14 cellular contexts compared by ENCODE assay signal in the genomic region with DNA sequence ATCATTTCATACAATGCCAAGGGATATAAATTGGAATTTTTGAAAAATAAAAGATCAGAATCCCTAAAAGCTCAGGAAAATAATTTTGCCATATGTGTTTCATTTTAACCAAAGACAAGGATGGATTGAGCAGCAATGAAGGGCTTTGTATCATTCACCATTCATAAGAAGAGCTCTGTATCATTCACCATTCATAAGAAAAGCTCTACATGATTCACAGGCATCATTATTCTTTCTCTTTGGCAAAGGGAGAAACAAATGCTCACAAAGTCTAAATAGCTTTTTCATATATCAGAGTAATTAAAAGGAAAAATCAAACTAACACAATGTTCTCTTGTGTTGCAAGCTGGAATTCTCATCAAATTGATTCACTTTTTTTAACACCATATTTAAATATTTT.
DNase-seq lines count a peak whose midpoint lies in the region.
"Had no signal": no experiment of that assay in that cellular context is flagged by ENCODE, and none has a peak within 500 bp of the region (broad histone marks: within the 10 kb centered on the region; RNA-seq: fewer than 3 reads in every experiment).

No MANE protein-coding gene starts in this region.

- DNase-seq in COLO829 (ENCODE audit: low spot score) (peak; percentile 33), foreskin melanocyte (peak; percentile 68), medulla oblongata (ENCODE audit: extremely low spot score) (peak; percentile 35), DMS153 (lab: John Stamatoyannopoulos, UW) (no peak), D341Med (ENCODE audit: low spot score) (no peak), COR-L47 (lab: John Stamatoyannopoulos, UW) (no peak)
- DNase-seq: Caco-2; CD4-positive, alpha-beta T cell; CD8-positive, alpha-beta memory T cell; DMS 273 treated with DMSO at 0.1 percent for 48 hours; DMS53; DMS79 treated with DMSO at 0.1 percent for 48 hours; GF-D8; H9 had no signal

Comparison
In these comparisons a context has a peak if more than half of its experiments do, and no peak if none do; other contexts are left out.
1. DNase-seq: peak in COLO829 (single experiment), foreskin melanocyte (single experiment) and medulla oblongata (single experiment); none in DMS153 (single experiment), D341Med (single experiment) and COR-L47 (single experiment).